ENCODE assay signal across 12 cellular contexts in genomic region chr4:26178874-26179273, GRCh38.
DNase-seq lines count a peak whose midpoint lies in the region; ATAC-seq and TF ChIP-seq lines count a peak whose summit lies in the region.
"Had no signal": no experiment of that assay in that cellular context is flagged by ENCODE, and none has a peak within 500 bp of the region (broad histone marks: within the 10 kb centered on the region; RNA-seq: fewer than 3 reads in every experiment).

No MANE protein-coding gene starts in this region.

- in situ Hi-C loops in GM13977 (cut with MboI; ENCODE audit: low pct_unique_long_range_greater_than_20kb, low sequenced_read_pairs, unreplicated experiment): no loop called here

- no peak for ATAC-seq in activated CD8-positive, alpha-beta T cell treated with anti-CD3 and anti-CD28 coated beads for 36 hours
- no peak for ATAC-seq in activated CD8-positive, alpha-beta T cell treated with anti-CD3 and anti-CD28 coated beads, Interleukin-2, amount 10 ng/mL, durations not matched to agents 7 days and 5 days
- ATAC-seq in HG02840 (IDR thresholded peaks at IDR 0.05; ENCODE audit: low FRiP score, unreplicated experiment): peak; percentile 10
- ATAC-seq in stimulated activated naive CD8-positive, alpha-beta T cell treated with anti-CD3 and anti-CD28 coated beads, Interleukin-15, Interleukin-2, amounts not matched to agents 100 U/mL and 50 U/mL, for 24 hours: peak; percentile 34

- H3K27ac Mint-ChIP-seq in activated CD8-positive, alpha-beta T cell treated with anti-CD3 and anti-CD28 coated beads for 36 hours: peak overlapping the region; percentile 36
- no peak overlapping the region for H3K27ac Mint-ChIP-seq in activated CD8-positive, alpha-beta T cell treated with anti-CD3 and anti-CD28 coated beads, Interleukin-2, amount 10 ng/mL, durations not matched to agents 7 days and 5 days

- peaks cover 17% of the 10 kb centered on the region for H3K4me1 Mint-ChIP-seq in activated CD8-positive, alpha-beta T cell treated with anti-CD3 and anti-CD28 coated beads for 36 hours (ENCODE audit: low read depth)
- H3K4me1 Mint-ChIP-seq in activated CD8-positive, alpha-beta T cell treated with anti-CD3 and anti-CD28 coated beads, Interleukin-2, amount 10 ng/mL, durations not matched to agents 7 days and 5 days (ENCODE audit: low read depth): peaks cover 3% of the 10 kb centered on the region

- POLR2A ChIA-PET in activated CD8-positive, alpha-beta T cell treated with anti-CD3 and anti-CD28 coated beads for 36 hours (lab: Charles Lee): interaction anchor here (0.6 kb wide), 1 partner anchor 140 kb away, joined by 3 read pairs; no protein-coding TSS in a partner anchor
- POLR2A ChIA-PET in activated CD8-positive, alpha-beta T cell treated with anti-CD3 and anti-CD28 coated beads, Interleukin-2, amount 10 ng/mL, durations not matched to agents 7 days and 5 days (lab: Charles Lee): no interaction called here

- CTCF ChIA-PET in activated CD8-positive, alpha-beta T cell treated with anti-CD3 and anti-CD28 coated beads for 36 hours (lab: Charles Lee): no interaction called here
- CTCF ChIA-PET in activated CD8-positive, alpha-beta T cell treated with anti-CD3 and anti-CD28 coated beads, Interleukin-2, amount 10 ng/mL, durations not matched to agents 7 days and 5 days (lab: Charles Lee): no interaction called here

- no peak overlapping the region for H3K4me3 Mint-ChIP-seq in activated CD8-positive, alpha-beta T cell treated with anti-CD3 and anti-CD28 coated beads for 36 hours
- no peak overlapping the region for H3K4me3 Mint-ChIP-seq in activated CD8-positive, alpha-beta T cell treated with anti-CD3 and anti-CD28 coated beads, Interleukin-2, amount 10 ng/mL, durations not matched to agents 7 days and 5 days

- no peaks in the 10 kb centered on the region for H3K9me3 Mint-ChIP-seq in activated CD8-positive, alpha-beta T cell treated with anti-CD3 and anti-CD28 coated beads for 36 hours
- no peaks in the 10 kb centered on the region for H3K9me3 Mint-ChIP-seq in activated CD8-positive, alpha-beta T cell treated with anti-CD3 and anti-CD28 coated beads, Interleukin-2, amount 10 ng/mL, durations not matched to agents 7 days and 5 days (ENCODE audit: insufficient read depth)

- DNase-seq in activated CD8-positive, alpha-beta T cell treated with anti-CD3 and anti-CD28 coated beads for 36 hours: no peak
- no peak for DNase-seq in activated CD8-positive, alpha-beta T cell treated with anti-CD3 and anti-CD28 coated beads, Interleukin-2, amount 10 ng/mL, durations not matched to agents 7 days and 5 days
- peak; percentile 88 for DNase-seq in brain pericyte (ENCODE audit: low read depth, low spot score)
- DNase-seq in stimulated activated naive CD8-positive, alpha-beta T cell treated with anti-CD3 and anti-CD28 coated beads, Interleukin-15, Interleukin-2, amounts not matched to agents 100 U/mL and 50 U/mL, for 24 hours: no peak
- DNase-seq in GM13977 (ENCODE audit: low spot score): no peak
- no peak for DNase-seq in hepatic stellate cell (ENCODE audit: low spot score)
- no peak for DNase-seq in NCI-H345 (lab: John Stamatoyannopoulos, UW)
- DNase-seq: effector CD8-positive, alpha-beta T cell; NCI-H1105; stimulated activated CD4-positive, alpha-beta T cell treated with anti-CD3 and anti-CD28 coated beads, Interleukin-2, amount 100 ng/mL, for 48 hours; trophoblast cell had no signal

- intact Hi-C loops in activated CD8-positive, alpha-beta T cell treated with anti-CD3 and anti-CD28 coated beads for 36 hours (cut with micrococcal nuclease): no loop called here

- H3K36me3 Mint-ChIP-seq in activated CD8-positive, alpha-beta T cell treated with anti-CD3 and anti-CD28 coated beads for 36 hours (ENCODE audit: low read depth): no peaks in the 10 kb centered on the region
- peaks cover 2% of the 10 kb centered on the region for H3K36me3 Mint-ChIP-seq in activated CD8-positive, alpha-beta T cell treated with anti-CD3 and anti-CD28 coated beads, Interleukin-2, amount 10 ng/mL, durations not matched to agents 7 days and 5 days (ENCODE audit: low read depth)

- no peaks in the 10 kb centered on the region for H3K27me3 Mint-ChIP-seq in activated CD8-positive, alpha-beta T cell treated with anti-CD3 and anti-CD28 coated beads for 36 hours
- no peaks in the 10 kb centered on the region for H3K27me3 Mint-ChIP-seq in activated CD8-positive, alpha-beta T cell treated with anti-CD3 and anti-CD28 coated beads, Interleukin-2, amount 10 ng/mL, durations not matched to agents 7 days and 5 days (ENCODE audit: low read depth)

- no peak for TF ChIP-seq CTCF in activated CD8-positive, alpha-beta T cell treated with anti-CD3 and anti-CD28 coated beads for 36 hours (IDR thresholded peaks at IDR 0.05)
- no peak for TF ChIP-seq CTCF in GM13977 (IDR thresholded peaks at IDR 0.05; ENCODE audit: extremely low read depth, insufficient read depth, missing control alignments)

Comparison
In these comparisons a context has a peak if more than half of its experiments do, and no peak if none do; other contexts are left out.
1. ATAC-seq: peak in HG02840 (single experiment) and stimulated activated naive CD8-positive, alpha-beta T cell treated with anti-CD3 and anti-CD28 coated beads, Interleukin-15, Interleukin-2, amounts not matched to agents 100 U/mL and 50 U/mL, for 24 hours (single experiment); none in activated CD8-positive, alpha-beta T cell treated with anti-CD3 and anti-CD28 coated beads for 36 hours (single experiment) and activated CD8-positive, alpha-beta T cell treated with anti-CD3 and anti-CD28 coated beads, Interleukin-2, amount 10 ng/mL, durations not matched to agents 7 days and 5 days (single experiment).